Comparison of ENCODE assay signal across 26 cellular contexts in the genomic region with DNA sequence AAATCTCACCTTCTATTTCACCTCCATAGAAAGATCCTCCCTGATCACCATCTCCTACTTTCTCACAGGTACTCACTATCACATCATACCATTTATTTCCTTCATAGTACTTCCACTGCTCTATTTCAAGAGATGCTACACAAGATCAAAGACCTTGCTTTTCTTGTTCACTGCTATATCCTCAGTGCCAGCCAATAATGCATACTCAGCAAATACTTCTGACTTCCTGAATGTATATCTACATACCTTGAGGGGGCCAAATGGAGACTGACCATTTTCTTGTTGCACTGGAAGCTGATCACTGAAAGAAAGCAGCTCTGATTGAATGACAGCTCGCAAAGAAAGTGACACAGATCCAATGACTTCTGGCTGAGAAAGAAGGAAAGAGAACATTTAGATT.
"Had no signal": no experiment of that assay in that cellular context is flagged by ENCODE, and none has a peak within 500 bp of the region (broad histone marks: within the 10 kb centered on the region; RNA-seq: fewer than 3 reads in every experiment).

No MANE protein-coding gene starts in this region.

- H3K27ac ChIP-seq: brain microvascular endothelial cell, coronary artery, dorsolateral prefrontal cortex had no signal

- H3K9me3 Mint-ChIP-seq: activated CD4-positive, alpha-beta memory T cell treated with anti-CD3 and anti-CD28 coated beads for 36 hours; activated CD4-positive, alpha-beta T cell treated with anti-CD3 and anti-CD28 coated beads, Interleukin-2, amount 10 ng/mL, durations not matched to agents 24 days and 14 days; activated T-cell treated with anti-CD3 and anti-CD28 coated beads, Interleukin-2, amount 50 U/mL, for 4 hours; activated T-helper 17 cell treated with anti-CD3 and anti-CD28 coated beads, Interleukin-2, amount 50 U/mL, for 72 hours; central memory CD8-positive, alpha-beta T cell; dendritic cell treated with granulocyte-macrophage colony-stimulating factor and Interleukin-4, amounts not matched to agents 40 ng/mL and 50 ng/mL, for 4 days; endodermal cell had no signal

- DNase-seq: activated CD4-positive, alpha-beta memory T cell treated with anti-CD3 and anti-CD28 coated beads for 36 hours; activated CD4-positive, alpha-beta T cell treated with anti-CD3 and anti-CD28 coated beads for 36 hours; activated CD4-positive, alpha-beta T cell treated with anti-CD3 and anti-CD28 coated beads, Interleukin-2, amount 10 ng/mL, durations not matched to agents 24 days and 14 days; activated CD4-positive, CD25-positive, alpha-beta regulatory T cell; activated CD4-positive, CD25-positive, alpha-beta regulatory T cell treated with anti-CD3 and anti-CD28 coated beads, Interleukin-2, amount 50 U/mL, for 72 hours; activated CD8-positive, alpha-beta memory T cell treated with anti-CD3 and anti-CD28 coated beads, Interleukin-2, amount 50 U/mL, for 48 hours; activated effector memory CD4-positive, alpha-beta T cell treated with Interleukin-2 at 50 U/mL for 16 hours; activated gamma-delta T cell treated with Interleukin-2 at 50 U/mL for 16 hours; activated naive CD4-positive, alpha-beta T cell treated with anti-CD3 and anti-CD28 coated beads, Interleukin-2, amount 50 U/mL, for 16 hours; activated naive CD4-positive, alpha-beta T cell treated with Interleukin-2 at 50 U/mL for 16 hours; activated T-cell treated with anti-CD3 and anti-CD28 coated beads, Interleukin-2, amount 50 U/mL, for 4 hours; amniotic stem cell; anterior cingulate cortex; brain microvascular endothelial cell; dorsolateral prefrontal cortex; effector memory CD4-positive, alpha-beta T cell; endodermal cell; foreskin fibroblast; head of caudate nucleus; T-helper 2 cell had no signal

- H3K27ac Mint-ChIP-seq: activated CD4-positive, alpha-beta memory T cell treated with anti-CD3 and anti-CD28 coated beads for 36 hours; activated CD4-positive, alpha-beta T cell treated with anti-CD3 and anti-CD28 coated beads for 36 hours; activated naive CD8-positive, alpha-beta T cell; activated T-helper 17 cell treated with anti-CD3 and anti-CD28 coated beads, Interleukin-2, amount 50 U/mL, for 72 hours; dendritic cell treated with granulocyte-macrophage colony-stimulating factor and Interleukin-4, amounts not matched to agents 40 ng/mL and 50 ng/mL, for 4 days; endodermal cell had no signal

- ATAC-seq: activated CD4-positive, alpha-beta T cell treated with anti-CD3 and anti-CD28 coated beads for 36 hours; activated T-cell treated with anti-CD3 and anti-CD28 coated beads, Interleukin-2, amount 50 U/mL, for 4 hours; activated T-helper 17 cell treated with anti-CD3 and anti-CD28 coated beads, Interleukin-2, amount 50 U/mL, for 72 hours; esophagus mucosa had no signal

- H3K27me3 ChIP-seq: brain microvascular endothelial cell, dorsolateral prefrontal cortex had no signal

- H3K27me3 Mint-ChIP-seq: activated CD4-positive, alpha-beta memory T cell treated with anti-CD3 and anti-CD28 coated beads for 36 hours; activated CD4-positive, alpha-beta T cell treated with anti-CD3 and anti-CD28 coated beads for 36 hours; activated CD4-positive, alpha-beta T cell treated with anti-CD3 and anti-CD28 coated beads, Interleukin-2, amount 10 ng/mL, durations not matched to agents 24 days and 14 days; activated naive CD8-positive, alpha-beta T cell; activated T-helper 17 cell treated with anti-CD3 and anti-CD28 coated beads, Interleukin-2, amount 50 U/mL, for 72 hours; central memory CD8-positive, alpha-beta T cell; dendritic cell treated with granulocyte-macrophage colony-stimulating factor and Interleukin-4, amounts not matched to agents 40 ng/mL and 50 ng/mL, for 4 days had no signal

- H3K4me1 Mint-ChIP-seq: activated CD4-positive, alpha-beta T cell treated with anti-CD3 and anti-CD28 coated beads for 36 hours; activated CD4-positive, alpha-beta T cell treated with anti-CD3 and anti-CD28 coated beads, Interleukin-2, amount 10 ng/mL, durations not matched to agents 24 days and 14 days; activated T-helper 17 cell treated with anti-CD3 and anti-CD28 coated beads, Interleukin-2, amount 50 U/mL, for 72 hours; endodermal cell had no signal

- H3K4me3 Mint-ChIP-seq: activated CD4-positive, alpha-beta memory T cell treated with anti-CD3 and anti-CD28 coated beads for 36 hours; activated CD4-positive, alpha-beta T cell treated with anti-CD3 and anti-CD28 coated beads for 36 hours; activated CD4-positive, alpha-beta T cell treated with anti-CD3 and anti-CD28 coated beads, Interleukin-2, amount 10 ng/mL, durations not matched to agents 24 days and 14 days; activated naive CD8-positive, alpha-beta T cell; activated T-cell treated with anti-CD3 and anti-CD28 coated beads, Interleukin-2, amount 50 U/mL, for 4 hours; activated T-helper 17 cell treated with anti-CD3 and anti-CD28 coated beads, Interleukin-2, amount 50 U/mL, for 72 hours; central memory CD8-positive, alpha-beta T cell; dendritic cell treated with granulocyte-macrophage colony-stimulating factor and Interleukin-4, amounts not matched to agents 40 ng/mL and 50 ng/mL, for 4 days; endodermal cell had no signal

- H3K4me3 ChIP-seq: coronary artery, dorsolateral prefrontal cortex had no signal
